1 cellular context compared by ENCODE assay signal in the genomic region with DNA sequence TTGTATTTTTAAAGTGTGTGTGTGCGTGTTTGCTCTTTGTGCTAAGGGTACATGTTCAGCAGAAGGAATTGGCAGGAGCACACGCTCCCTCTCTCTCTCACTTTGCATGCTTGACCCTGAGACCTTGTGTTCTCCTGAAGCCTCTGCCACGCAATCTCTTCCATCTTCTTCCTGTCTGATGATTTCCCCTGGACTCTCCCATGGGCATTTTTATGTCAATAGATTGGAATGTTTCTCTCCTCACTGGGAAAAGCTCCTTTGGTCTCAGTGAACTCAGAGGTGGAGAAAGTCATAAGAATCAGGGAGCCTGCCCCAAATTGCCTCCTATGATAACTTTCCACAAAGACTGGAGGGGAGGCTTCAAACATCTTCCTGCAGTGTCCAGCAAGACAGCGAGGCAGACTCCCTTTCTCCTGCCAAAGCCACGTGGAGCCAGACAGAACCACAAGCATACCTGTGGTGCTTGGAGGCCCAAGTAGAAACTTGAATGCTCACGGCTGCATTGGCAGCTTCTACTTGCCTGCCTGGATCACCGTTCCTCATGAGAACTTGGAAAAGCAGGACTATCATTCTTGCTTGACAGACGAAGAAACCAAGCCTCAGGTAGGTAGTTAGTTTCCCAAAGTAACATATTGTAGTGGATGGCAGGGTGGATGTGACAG.
TF ChIP-seq lines count a peak whose summit lies in the region.

No MANE protein-coding gene starts in this region.

TF ChIP-seq in WTC11, 78 proteins besides CTCF, POLR2A, EP300 and RAD21 (continued from another document):
- TF ChIP-seq, protein P1, sequence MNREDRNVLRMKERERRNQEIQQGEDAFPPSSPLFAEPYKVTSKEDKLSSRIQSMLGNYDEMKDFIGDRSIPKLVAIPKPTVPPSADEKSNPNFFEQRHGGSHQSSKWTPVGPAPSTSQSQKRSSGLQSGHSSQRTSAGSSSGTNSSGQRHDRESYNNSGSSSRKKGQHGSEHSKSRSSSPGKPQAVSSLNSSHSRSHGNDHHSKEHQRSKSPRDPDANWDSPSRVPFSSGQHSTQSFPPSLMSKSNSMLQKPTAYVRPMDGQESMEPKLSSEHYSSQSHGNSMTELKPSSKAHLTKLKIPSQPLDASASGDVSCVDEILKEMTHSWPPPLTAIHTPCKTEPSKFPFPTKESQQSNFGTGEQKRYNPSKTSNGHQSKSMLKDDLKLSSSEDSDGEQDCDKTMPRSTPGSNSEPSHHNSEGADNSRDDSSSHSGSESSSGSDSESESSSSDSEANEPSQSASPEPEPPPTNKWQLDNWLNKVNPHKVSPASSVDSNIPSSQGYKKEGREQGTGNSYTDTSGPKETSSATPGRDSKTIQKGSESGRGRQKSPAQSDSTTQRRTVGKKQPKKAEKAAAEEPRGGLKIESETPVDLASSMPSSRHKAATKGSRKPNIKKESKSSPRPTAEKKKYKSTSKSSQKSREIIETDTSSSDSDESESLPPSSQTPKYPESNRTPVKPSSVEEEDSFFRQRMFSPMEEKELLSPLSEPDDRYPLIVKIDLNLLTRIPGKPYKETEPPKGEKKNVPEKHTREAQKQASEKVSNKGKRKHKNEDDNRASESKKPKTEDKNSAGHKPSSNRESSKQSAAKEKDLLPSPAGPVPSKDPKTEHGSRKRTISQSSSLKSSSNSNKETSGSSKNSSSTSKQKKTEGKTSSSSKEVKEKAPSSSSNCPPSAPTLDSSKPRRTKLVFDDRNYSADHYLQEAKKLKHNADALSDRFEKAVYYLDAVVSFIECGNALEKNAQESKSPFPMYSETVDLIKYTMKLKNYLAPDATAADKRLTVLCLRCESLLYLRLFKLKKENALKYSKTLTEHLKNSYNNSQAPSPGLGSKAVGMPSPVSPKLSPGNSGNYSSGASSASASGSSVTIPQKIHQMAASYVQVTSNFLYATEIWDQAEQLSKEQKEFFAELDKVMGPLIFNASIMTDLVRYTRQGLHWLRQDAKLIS (CRISPR knock-in tag; IDR thresholded peaks at IDR 0.05; ENCODE audit: borderline replicate concordance): no peak
- TF ChIP-seq JUN (CRISPR knock-in tag; IDR thresholded peaks at IDR 0.05) (no peak), ATF1 (CRISPR knock-in tag; IDR thresholded peaks at IDR 0.05) (no peak)
- TF ChIP-seq, protein P2, sequence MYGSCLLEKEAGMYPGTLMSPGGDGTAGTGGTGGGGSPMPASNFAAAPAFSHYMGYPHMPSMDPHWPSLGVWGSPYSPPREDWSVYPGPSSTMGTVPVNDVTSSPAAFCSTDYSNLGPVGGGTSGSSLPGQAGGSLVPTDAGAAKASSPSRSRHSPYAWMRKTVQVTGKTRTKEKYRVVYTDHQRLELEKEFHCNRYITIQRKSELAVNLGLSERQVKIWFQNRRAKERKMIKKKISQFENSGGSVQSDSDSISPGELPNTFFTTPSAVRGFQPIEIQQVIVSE (CRISPR knock-in tag; IDR thresholded peaks at IDR 0.05; ENCODE audit: borderline replicate concordance): no peak
- TF ChIP-seq, protein P3, sequence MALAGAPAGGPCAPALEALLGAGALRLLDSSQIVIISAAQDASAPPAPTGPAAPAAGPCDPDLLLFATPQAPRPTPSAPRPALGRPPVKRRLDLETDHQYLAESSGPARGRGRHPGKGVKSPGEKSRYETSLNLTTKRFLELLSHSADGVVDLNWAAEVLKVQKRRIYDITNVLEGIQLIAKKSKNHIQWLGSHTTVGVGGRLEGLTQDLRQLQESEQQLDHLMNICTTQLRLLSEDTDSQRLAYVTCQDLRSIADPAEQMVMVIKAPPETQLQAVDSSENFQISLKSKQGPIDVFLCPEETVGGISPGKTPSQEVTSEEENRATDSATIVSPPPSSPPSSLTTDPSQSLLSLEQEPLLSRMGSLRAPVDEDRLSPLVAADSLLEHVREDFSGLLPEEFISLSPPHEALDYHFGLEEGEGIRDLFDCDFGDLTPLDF (CRISPR knock-in tag; IDR thresholded peaks at IDR 0.05): no peak
- TF ChIP-seq, protein P4, sequence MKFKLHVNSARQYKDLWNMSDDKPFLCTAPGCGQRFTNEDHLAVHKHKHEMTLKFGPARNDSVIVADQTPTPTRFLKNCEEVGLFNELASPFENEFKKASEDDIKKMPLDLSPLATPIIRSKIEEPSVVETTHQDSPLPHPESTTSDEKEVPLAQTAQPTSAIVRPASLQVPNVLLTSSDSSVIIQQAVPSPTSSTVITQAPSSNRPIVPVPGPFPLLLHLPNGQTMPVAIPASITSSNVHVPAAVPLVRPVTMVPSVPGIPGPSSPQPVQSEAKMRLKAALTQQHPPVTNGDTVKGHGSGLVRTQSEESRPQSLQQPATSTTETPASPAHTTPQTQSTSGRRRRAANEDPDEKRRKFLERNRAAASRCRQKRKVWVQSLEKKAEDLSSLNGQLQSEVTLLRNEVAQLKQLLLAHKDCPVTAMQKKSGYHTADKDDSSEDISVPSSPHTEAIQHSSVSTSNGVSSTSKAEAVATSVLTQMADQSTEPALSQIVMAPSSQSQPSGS (CRISPR knock-in tag; IDR thresholded peaks at IDR 0.05; ENCODE audit: borderline replicate concordance, low read depth): no peak
